Comparison of ENCODE assay signal across 1 cellular context in the genomic region with DNA sequence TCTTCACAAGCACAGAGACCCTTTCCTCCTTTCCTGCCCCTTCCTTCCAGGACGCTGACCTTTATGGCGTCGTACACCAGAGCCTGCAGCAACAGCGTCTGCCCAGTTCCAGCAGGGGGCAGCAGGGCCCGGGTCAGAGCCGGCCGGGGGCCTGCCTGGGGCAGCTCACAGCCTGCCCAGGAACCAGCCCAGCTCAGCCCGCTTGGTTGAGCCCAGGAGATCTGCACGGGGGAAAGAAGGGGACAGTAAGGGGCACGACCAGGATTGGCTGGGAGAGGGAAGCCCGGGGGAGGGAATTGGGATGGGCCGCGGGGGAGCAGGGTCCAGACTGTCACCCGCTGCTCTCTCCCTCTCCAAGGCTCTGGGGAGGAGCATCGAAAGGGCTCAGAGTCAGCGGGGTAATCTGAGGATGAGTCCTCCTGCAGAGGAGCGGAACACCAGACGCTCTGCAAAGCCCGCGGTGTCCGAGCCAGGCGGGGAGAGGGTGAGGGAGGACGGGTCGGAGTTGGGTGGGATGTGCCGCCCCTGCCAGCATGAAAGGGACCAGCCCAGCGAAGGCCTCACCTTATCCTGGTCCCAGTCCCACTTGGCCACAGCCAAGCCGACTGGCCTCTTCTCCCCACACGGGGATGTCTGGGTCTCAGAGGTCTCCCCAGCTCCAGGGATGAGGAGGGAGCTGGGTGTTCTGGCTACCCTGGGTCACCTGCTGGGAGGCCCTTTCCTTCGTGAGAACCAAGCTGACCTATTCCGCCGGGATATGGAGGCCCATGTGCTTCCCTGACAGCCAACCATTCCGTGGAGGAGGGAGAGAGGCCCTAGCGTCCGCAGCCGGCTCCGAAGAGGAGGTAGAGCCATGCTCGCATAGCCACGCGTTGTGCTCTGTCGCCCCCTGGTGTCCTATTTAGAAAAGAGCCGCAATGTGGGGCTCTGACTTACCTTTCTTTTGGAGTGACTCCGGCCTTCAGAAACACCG.
TF ChIP-seq lines count a peak whose summit lies in the region.

No MANE protein-coding gene starts in this region.

TF ChIP-seq in K562, 482 proteins besides CTCF, POLR2A, EP300 and RAD21 (continued from another document and continues in another):
- TF ChIP-seq, protein P1, sequence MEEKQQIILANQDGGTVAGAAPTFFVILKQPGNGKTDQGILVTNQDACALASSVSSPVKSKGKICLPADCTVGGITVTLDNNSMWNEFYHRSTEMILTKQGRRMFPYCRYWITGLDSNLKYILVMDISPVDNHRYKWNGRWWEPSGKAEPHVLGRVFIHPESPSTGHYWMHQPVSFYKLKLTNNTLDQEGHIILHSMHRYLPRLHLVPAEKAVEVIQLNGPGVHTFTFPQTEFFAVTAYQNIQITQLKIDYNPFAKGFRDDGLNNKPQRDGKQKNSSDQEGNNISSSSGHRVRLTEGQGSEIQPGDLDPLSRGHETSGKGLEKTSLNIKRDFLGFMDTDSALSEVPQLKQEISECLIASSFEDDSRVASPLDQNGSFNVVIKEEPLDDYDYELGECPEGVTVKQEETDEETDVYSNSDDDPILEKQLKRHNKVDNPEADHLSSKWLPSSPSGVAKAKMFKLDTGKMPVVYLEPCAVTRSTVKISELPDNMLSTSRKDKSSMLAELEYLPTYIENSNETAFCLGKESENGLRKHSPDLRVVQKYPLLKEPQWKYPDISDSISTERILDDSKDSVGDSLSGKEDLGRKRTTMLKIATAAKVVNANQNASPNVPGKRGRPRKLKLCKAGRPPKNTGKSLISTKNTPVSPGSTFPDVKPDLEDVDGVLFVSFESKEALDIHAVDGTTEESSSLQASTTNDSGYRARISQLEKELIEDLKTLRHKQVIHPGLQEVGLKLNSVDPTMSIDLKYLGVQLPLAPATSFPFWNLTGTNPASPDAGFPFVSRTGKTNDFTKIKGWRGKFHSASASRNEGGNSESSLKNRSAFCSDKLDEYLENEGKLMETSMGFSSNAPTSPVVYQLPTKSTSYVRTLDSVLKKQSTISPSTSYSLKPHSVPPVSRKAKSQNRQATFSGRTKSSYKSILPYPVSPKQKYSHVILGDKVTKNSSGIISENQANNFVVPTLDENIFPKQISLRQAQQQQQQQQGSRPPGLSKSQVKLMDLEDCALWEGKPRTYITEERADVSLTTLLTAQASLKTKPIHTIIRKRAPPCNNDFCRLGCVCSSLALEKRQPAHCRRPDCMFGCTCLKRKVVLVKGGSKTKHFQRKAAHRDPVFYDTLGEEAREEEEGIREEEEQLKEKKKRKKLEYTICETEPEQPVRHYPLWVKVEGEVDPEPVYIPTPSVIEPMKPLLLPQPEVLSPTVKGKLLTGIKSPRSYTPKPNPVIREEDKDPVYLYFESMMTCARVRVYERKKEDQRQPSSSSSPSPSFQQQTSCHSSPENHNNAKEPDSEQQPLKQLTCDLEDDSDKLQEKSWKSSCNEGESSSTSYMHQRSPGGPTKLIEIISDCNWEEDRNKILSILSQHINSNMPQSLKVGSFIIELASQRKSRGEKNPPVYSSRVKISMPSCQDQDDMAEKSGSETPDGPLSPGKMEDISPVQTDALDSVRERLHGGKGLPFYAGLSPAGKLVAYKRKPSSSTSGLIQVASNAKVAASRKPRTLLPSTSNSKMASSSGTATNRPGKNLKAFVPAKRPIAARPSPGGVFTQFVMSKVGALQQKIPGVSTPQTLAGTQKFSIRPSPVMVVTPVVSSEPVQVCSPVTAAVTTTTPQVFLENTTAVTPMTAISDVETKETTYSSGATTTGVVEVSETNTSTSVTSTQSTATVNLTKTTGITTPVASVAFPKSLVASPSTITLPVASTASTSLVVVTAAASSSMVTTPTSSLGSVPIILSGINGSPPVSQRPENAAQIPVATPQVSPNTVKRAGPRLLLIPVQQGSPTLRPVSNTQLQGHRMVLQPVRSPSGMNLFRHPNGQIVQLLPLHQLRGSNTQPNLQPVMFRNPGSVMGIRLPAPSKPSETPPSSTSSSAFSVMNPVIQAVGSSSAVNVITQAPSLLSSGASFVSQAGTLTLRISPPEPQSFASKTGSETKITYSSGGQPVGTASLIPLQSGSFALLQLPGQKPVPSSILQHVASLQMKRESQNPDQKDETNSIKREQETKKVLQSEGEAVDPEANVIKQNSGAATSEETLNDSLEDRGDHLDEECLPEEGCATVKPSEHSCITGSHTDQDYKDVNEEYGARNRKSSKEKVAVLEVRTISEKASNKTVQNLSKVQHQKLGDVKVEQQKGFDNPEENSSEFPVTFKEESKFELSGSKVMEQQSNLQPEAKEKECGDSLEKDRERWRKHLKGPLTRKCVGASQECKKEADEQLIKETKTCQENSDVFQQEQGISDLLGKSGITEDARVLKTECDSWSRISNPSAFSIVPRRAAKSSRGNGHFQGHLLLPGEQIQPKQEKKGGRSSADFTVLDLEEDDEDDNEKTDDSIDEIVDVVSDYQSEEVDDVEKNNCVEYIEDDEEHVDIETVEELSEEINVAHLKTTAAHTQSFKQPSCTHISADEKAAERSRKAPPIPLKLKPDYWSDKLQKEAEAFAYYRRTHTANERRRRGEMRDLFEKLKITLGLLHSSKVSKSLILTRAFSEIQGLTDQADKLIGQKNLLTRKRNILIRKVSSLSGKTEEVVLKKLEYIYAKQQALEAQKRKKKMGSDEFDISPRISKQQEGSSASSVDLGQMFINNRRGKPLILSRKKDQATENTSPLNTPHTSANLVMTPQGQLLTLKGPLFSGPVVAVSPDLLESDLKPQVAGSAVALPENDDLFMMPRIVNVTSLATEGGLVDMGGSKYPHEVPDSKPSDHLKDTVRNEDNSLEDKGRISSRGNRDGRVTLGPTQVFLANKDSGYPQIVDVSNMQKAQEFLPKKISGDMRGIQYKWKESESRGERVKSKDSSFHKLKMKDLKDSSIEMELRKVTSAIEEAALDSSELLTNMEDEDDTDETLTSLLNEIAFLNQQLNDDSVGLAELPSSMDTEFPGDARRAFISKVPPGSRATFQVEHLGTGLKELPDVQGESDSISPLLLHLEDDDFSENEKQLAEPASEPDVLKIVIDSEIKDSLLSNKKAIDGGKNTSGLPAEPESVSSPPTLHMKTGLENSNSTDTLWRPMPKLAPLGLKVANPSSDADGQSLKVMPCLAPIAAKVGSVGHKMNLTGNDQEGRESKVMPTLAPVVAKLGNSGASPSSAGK (IDR thresholded peaks at IDR 0.05) = peak; percentile 55
- TF ChIP-seq, protein P2, sequence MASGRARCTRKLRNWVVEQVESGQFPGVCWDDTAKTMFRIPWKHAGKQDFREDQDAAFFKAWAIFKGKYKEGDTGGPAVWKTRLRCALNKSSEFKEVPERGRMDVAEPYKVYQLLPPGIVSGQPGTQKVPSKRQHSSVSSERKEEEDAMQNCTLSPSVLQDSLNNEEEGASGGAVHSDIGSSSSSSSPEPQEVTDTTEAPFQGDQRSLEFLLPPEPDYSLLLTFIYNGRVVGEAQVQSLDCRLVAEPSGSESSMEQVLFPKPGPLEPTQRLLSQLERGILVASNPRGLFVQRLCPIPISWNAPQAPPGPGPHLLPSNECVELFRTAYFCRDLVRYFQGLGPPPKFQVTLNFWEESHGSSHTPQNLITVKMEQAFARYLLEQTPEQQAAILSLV (tag; IDR thresholded peaks at IDR 0.05) = no peak
- TF ChIP-seq HMGN3 (IDR thresholded peaks at IDR 0.05; ENCODE audit: borderline replicate concordance, extremely low read depth, insufficient read length, low read depth, low read length) (peak; percentile 55), CHD2 (IDR thresholded peaks at IDR 0.05; ENCODE audit: low read depth, low read length) (no peak), RB1 (IDR thresholded peaks at IDR 0.05; ENCODE audit: low read depth) (peak; percentile 84), ZNF384 (IDR thresholded peaks at IDR 0.05; ENCODE audit: low read depth, low read length) (no peak), SOX6 (IDR thresholded peaks at IDR 0.05) (no peak; the same call in 1 of the 2 replicates), ZNF175 (CRISPR knock-in tag; IDR thresholded peaks at IDR 0.05; ENCODE audit: low read depth) (no peak), NFATC3 (IDR thresholded peaks at IDR 0.05) (no peak), KDM1A (IDR thresholded peaks at IDR 0.05) (no peak), EHMT2 (IDR thresholded peaks at IDR 0.05) (no peak), WHSC1 (IDR thresholded peaks at IDR 0.05; ENCODE audit: low read length) (no peak), CEBPB (tag; IDR thresholded peaks at IDR 0.05) (no peak), STAT5A (IDR thresholded peaks at IDR 0.05; ENCODE audit: borderline replicate concordance, low read length) (no peak), SUPT5H (IDR thresholded peaks at IDR 0.05) (no peak), MTA2 (IDR thresholded peaks at IDR 0.05; ENCODE audit: low read depth) (no peak), NBN (IDR thresholded peaks at IDR 0.05; ENCODE audit: low read depth) (no peak), L3MBTL2 (IDR thresholded peaks at IDR 0.05) (peak; percentile 77), GABPB1 (CRISPR knock-in tag; IDR thresholded peaks at IDR 0.05) (0 out of 2 replicates have a peak, but pooled peaks have one; percentile 18), SRSF9 (IDR thresholded peaks at IDR 0.05; ENCODE audit: borderline replicate concordance, low read depth, low read length) (no peak), ZNF830 (CRISPR knock-in tag; IDR thresholded peaks at IDR 0.05) (no peak), NCOA4 (IDR thresholded peaks at IDR 0.05; ENCODE audit: partially characterized antibody) (no peak)
- TF ChIP-seq, protein P3, sequence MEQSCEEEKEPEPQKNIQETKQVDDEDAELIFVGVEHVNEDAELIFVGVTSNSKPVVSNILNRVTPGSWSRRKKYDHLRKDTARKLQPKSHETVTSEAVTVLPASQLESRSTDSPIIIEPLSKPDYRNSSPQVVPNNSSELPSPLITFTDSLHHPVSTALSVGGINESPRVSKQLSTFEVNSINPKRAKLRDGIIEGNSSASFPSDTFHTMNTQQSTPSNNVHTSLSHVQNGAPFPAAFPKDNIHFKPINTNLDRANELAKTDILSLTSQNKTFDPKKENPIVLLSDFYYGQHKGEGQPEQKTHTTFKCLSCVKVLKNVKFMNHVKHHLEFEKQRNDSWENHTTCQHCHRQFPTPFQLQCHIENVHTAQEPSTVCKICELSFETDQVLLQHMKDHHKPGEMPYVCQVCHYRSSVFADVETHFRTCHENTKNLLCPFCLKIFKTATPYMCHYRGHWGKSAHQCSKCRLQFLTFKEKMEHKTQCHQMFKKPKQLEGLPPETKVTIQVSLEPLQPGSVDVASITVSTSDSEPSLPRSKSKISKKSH (CRISPR knock-in tag; IDR thresholded peaks at IDR 0.05) = no peak
- TF ChIP-seq, protein P4, sequence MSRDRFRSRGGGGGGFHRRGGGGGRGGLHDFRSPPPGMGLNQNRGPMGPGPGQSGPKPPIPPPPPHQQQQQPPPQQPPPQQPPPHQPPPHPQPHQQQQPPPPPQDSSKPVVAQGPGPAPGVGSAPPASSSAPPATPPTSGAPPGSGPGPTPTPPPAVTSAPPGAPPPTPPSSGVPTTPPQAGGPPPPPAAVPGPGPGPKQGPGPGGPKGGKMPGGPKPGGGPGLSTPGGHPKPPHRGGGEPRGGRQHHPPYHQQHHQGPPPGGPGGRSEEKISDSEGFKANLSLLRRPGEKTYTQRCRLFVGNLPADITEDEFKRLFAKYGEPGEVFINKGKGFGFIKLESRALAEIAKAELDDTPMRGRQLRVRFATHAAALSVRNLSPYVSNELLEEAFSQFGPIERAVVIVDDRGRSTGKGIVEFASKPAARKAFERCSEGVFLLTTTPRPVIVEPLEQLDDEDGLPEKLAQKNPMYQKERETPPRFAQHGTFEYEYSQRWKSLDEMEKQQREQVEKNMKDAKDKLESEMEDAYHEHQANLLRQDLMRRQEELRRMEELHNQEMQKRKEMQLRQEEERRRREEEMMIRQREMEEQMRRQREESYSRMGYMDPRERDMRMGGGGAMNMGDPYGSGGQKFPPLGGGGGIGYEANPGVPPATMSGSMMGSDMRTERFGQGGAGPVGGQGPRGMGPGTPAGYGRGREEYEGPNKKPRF (IDR thresholded peaks at IDR 0.05; ENCODE audit: low read depth, low read length) = no peak
- TF ChIP-seq, protein P5, sequence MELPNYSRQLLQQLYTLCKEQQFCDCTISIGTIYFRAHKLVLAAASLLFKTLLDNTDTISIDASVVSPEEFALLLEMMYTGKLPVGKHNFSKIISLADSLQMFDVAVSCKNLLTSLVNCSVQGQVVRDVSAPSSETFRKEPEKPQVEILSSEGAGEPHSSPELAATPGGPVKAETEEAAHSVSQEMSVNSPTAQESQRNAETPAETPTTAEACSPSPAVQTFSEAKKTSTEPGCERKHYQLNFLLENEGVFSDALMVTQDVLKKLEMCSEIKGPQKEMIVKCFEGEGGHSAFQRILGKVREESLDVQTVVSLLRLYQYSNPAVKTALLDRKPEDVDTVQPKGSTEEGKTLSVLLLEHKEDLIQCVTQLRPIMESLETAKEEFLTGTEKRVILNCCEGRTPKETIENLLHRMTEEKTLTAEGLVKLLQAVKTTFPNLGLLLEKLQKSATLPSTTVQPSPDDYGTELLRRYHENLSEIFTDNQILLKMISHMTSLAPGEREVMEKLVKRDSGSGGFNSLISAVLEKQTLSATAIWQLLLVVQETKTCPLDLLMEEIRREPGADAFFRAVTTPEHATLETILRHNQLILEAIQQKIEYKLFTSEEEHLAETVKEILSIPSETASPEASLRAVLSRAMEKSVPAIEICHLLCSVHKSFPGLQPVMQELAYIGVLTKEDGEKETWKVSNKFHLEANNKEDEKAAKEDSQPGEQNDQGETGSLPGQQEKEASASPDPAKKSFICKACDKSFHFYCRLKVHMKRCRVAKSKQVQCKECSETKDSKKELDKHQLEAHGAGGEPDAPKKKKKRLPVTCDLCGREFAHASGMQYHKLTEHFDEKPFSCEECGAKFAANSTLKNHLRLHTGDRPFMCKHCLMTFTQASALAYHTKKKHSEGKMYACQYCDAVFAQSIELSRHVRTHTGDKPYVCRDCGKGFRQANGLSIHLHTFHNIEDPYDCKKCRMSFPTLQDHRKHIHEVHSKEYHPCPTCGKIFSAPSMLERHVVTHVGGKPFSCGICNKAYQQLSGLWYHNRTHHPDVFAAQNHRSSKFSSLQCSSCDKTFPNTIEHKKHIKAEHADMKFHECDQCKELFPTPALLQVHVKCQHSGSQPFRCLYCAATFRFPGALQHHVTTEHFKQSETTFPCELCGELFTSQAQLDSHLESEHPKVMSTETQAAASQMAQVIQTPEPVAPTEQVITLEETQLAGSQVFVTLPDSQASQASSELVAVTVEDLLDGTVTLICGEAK (IDR thresholded peaks at IDR 0.05) = no peak
- TF ChIP-seq, protein P5 (CRISPR knock-in tag; IDR thresholded peaks at IDR 0.05) = no peak
